Comparison of ENCODE assay signal across 8 cellular contexts in genomic region chr6:57221191-57221935, GRCh38. TPM values are rescaled to one million over a fixed set of nuclear protein-coding genes. Genes with fewer than 3 reads are reported as not detected.
DNase-seq lines count a peak whose midpoint lies in the region; ATAC-seq and TF ChIP-seq lines count a peak whose summit lies in the region.

No MANE protein-coding gene starts in this region.

- intact Hi-C loops in activated CD4-positive, alpha-beta T cell treated with anti-CD3 and anti-CD28 coated beads, Interleukin-2, amount 10 ng/mL, durations not matched to agents 24 days and 14 days (cut with micrococcal nuclease), result loop anchor here (5.0 to 10.0 kb wide), 2 partner anchors 264 to 317 kb away; partner anchors contain the start of gene BEND6
- intact Hi-C loops in lower lobe of right lung (cut with DNase I), result no loop called here

- H3K4me1 Mint-ChIP-seq in activated CD4-positive, alpha-beta T cell treated with anti-CD3 and anti-CD28 coated beads, Interleukin-2, amount 10 ng/mL, durations not matched to agents 24 days and 14 days, result peaks cover 19% of the 10 kb centered on the region

- H3K4me3 Mint-ChIP-seq in activated CD4-positive, alpha-beta T cell treated with anti-CD3 and anti-CD28 coated beads, Interleukin-2, amount 10 ng/mL, durations not matched to agents 24 days and 14 days, result peak overlapping the region; percentile 93

- H3K27me3 Mint-ChIP-seq in activated CD4-positive, alpha-beta T cell treated with anti-CD3 and anti-CD28 coated beads, Interleukin-2, amount 10 ng/mL, durations not matched to agents 24 days and 14 days, result peaks cover 35% of the 10 kb centered on the region

- TF ChIP-seq CTCF in AG04450 (IDR thresholded peaks at IDR 0.05; ENCODE audit: low read depth, low read length) (peak; percentile 48), lower lobe of right lung (IDR thresholded peaks at IDR 0.05) (peak; percentile 38)

- H3K27me3 ChIP-seq in AG04450 (ENCODE audit: control insufficient read depth, insufficient read depth, low read length) (no peaks in the 10 kb centered on the region), lower lobe of right lung (ENCODE audit: low read depth) (no peaks in the 10 kb centered on the region)

- no peaks in the 10 kb centered on the region for H3K36me3 ChIP-seq in lower lobe of right lung

- H3K9me3 ChIP-seq in AG04450 (ENCODE audit: control insufficient read depth, insufficient read depth, low read length), result peaks cover 3% of the 10 kb centered on the region; the same call in 1 of the 2 replicates
- H3K9me3 ChIP-seq in lower lobe of right lung, result no peaks in the 10 kb centered on the region

- peak; percentile 21 for ATAC-seq in GM18508 (IDR thresholded peaks at IDR 0.05; ENCODE audit: insufficient read depth, unreplicated experiment)
- peak; percentile 66 for ATAC-seq in HG02973 (IDR thresholded peaks at IDR 0.05; ENCODE audit: unreplicated experiment)
- peak; percentile 81 to 92 for ATAC-seq in lower lobe of right lung

- CTCF ChIA-PET in AG04450 (lab: Charles Lee), result interaction anchor here (1.0 to 1.8 kb wide), 7 partner anchors 12 to 95 kb away, joined by 3 to 9 read pairs (median 4); no protein-coding TSS in a partner anchor

- H3K9me3 Mint-ChIP-seq in activated CD4-positive, alpha-beta T cell treated with anti-CD3 and anti-CD28 coated beads, Interleukin-2, amount 10 ng/mL, durations not matched to agents 24 days and 14 days, result no peaks in the 10 kb centered on the region

- no peaks in the 10 kb centered on the region for H3K4me1 ChIP-seq in lower lobe of right lung

- peaks cover 4% of the 10 kb centered on the region for H3K36me3 Mint-ChIP-seq in activated CD4-positive, alpha-beta T cell treated with anti-CD3 and anti-CD28 coated beads, Interleukin-2, amount 10 ng/mL, durations not matched to agents 24 days and 14 days (ENCODE audit: low read depth)

- DNase-seq in AG04450 (ENCODE audit: low read depth, low spot score) (no peak), NCI-H2171 (lab: John Stamatoyannopoulos, UW) (peak; percentile 50), lower lobe of right lung (peak; percentile 57)
- DNase-seq in activated CD4-positive, alpha-beta T cell treated with anti-CD3 and anti-CD28 coated beads, Interleukin-2, amount 10 ng/mL, durations not matched to agents 24 days and 14 days, result peak; percentile 86
- DNase-seq in effector CD4-positive, alpha-beta T cell, result peak; percentile 42
- DNase-seq in stimulated activated CD4-positive, alpha-beta T cell treated with anti-CD3 and anti-CD28 coated beads, TNF-alpha, amount 100 ng/mL, for 48 hours (ENCODE audit: low read depth in 3 of 3), result peak; percentile 1 to 30 (median 3)

- H3K27ac Mint-ChIP-seq in activated CD4-positive, alpha-beta T cell treated with anti-CD3 and anti-CD28 coated beads, Interleukin-2, amount 10 ng/mL, durations not matched to agents 24 days and 14 days, result peak overlapping the region; percentile 44

- peak overlapping the region; percentile 67 for H3K27ac ChIP-seq in AG04450 (ENCODE audit: low read depth, low read length)
- H3K27ac ChIP-seq in lower lobe of right lung, result peak overlapping the region; percentile 74

- POLR2A ChIA-PET in AG04450 (lab: Yijun Ruan, JAX), result interaction anchor here (0.6 to 2.3 kb wide), 15 partner anchors 10 to 190 kb away, joined by 3 to 26 read pairs (median 6); partner anchors contain the start of genes BAG2 and PRIM2

- H3K4me3 ChIP-seq in AG04450 (ENCODE audit: low read depth, low read length), result peak overlapping the region; percentile 86
- H3K4me3 ChIP-seq in lower lobe of right lung, result peak overlapping the region; percentile 92

RNA-seq across cellular contexts. Expression of gene RAB23, which starts 0.7 kb away (rescaled TPM):
- polyA plus RNA-seq in AG04450 (2011; rRNA removed), result 45.2 and 62.1 TPM in 2 replicates
- polyA minus RNA-seq in AG04450 (2011; rRNA and poly(A)+ RNA removed), result 13.1 and 27.5 TPM in 2 replicates
- total RNA-seq in activated CD4-positive, alpha-beta T cell treated with anti-CD3 and anti-CD28 coated beads, Interleukin-2, amount 10 ng/mL, durations not matched to agents 24 days and 14 days, result 3.0 and 4.0 TPM in 2 replicates
- 11.3 TPM for total RNA-seq in lower lobe of right lung

RNA-seq across cellular contexts. Expression of gene BAG2, which starts 49.2 kb away (rescaled TPM):
- 29.0 and 43.4 TPM in 2 replicates for polyA plus RNA-seq in AG04450 (2011; rRNA removed)
- 11.1 and 20.5 TPM in 2 replicates for polyA minus RNA-seq in AG04450 (2011; rRNA and poly(A)+ RNA removed)
- 13.1 and 13.2 TPM in 2 replicates for total RNA-seq in activated CD4-positive, alpha-beta T cell treated with anti-CD3 and anti-CD28 coated beads, Interleukin-2, amount 10 ng/mL, durations not matched to agents 24 days and 14 days
- 5.1 TPM for total RNA-seq in lower lobe of right lung

Comparison
In these comparisons a context has a peak if more than half of its experiments do, and no peak if none do; other contexts are left out.
1. ATAC-seq: peak in every context shown above with its lines; median percentile 86 in lower lobe of right lung; 66 in HG02973; 21 in GM18508.